In the genomic region with DNA sequence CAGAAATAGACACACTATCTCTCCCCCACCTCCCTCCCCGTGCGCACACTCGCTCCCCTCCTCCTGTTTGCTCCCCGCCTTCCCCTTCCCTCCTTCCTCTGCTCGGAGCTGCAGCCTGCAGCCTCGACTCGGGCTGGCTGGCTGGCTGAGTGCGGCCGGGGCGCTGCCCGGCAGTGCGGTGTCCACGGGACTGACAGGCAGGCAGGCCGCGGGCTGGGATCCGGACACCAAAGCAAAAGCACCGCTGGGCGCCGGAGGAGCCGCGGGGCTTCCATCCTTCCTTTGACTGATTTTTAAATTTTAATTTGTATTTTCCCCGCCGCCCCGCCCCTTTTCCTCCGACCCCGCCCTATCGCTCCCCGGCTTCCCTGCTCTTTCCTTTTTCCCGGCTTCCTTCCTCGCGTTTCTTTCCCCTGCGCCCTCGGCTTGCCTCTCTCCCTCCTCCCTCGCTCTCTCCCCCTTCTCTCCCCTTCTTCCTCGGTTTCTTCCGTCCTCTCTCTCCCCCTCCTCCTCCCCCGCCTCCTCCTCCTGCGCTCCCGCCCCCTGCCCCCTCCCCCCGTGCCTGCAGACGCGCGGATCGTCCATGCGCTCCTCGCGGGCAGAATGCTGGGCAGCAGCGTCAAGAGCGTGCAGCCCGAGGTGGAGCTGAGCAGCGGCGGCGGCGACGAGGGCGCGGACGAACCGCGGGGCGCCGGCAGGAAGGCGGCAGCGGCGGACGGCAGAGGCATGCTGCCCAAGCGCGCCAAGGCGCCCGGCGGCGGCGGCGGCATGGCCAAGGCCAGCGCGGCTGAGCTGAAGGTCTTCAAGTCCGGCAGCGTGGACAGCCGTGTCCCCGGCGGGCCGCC, we compare ENCODE assay signal across 1 cellular context.
TF ChIP-seq lines count a peak whose summit lies in the region.

No MANE protein-coding gene starts in this region.

TF ChIP-seq in K562, 482 proteins besides CTCF, POLR2A, EP300 and RAD21 (continued from another document and continues in another):
- TF ChIP-seq, protein P1, sequence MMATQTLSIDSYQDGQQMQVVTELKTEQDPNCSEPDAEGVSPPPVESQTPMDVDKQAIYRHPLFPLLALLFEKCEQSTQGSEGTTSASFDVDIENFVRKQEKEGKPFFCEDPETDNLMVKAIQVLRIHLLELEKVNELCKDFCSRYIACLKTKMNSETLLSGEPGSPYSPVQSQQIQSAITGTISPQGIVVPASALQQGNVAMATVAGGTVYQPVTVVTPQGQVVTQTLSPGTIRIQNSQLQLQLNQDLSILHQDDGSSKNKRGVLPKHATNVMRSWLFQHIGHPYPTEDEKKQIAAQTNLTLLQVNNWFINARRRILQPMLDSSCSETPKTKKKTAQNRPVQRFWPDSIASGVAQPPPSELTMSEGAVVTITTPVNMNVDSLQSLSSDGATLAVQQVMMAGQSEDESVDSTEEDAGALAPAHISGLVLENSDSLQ (IDR thresholded peaks at IDR 0.05): no peak
- TF ChIP-seq FOXA1 (IDR thresholded peaks at IDR 0.05; ENCODE audit: borderline replicate concordance) (no peak), TEAD4 (IDR thresholded peaks at IDR 0.05; ENCODE audit: low read length) (no peak), TEAD4 (CRISPR knock-in tag; IDR thresholded peaks at IDR 0.05; ENCODE audit: borderline replicate concordance) (no peak), BMI1 (IDR thresholded peaks at IDR 0.05; ENCODE audit: low read length) (no peak), CREM (IDR thresholded peaks at IDR 0.05; ENCODE audit: low read depth) (0 out of 2 replicates have a peak, but pooled peaks have one; percentile 37), FOXP1 (CRISPR knock-in tag; IDR thresholded peaks at IDR 0.05) (no peak; the same call in 1 of the 2 replicates), RBM14 (IDR thresholded peaks at IDR 0.05; ENCODE audit: borderline replicate concordance, insufficient read depth, low read depth, low read length) (no peak), FUS (optimal IDR thresholded peaks at IDR 0.05; ENCODE audit: low read depth, low read length) (no peak), JUND (IDR thresholded peaks at IDR 0.05; ENCODE audit: borderline replicate concordance, low read depth, low read length) (no peak), JUND (tag; IDR thresholded peaks at IDR 0.05; ENCODE audit: borderline replicate concordance, low read depth, low read length) (no peak; the same call in 2 of the 3 replicates), HNRNPUL1 (IDR thresholded peaks at IDR 0.05; ENCODE audit: low read length) (no peak), ZNF583 (CRISPR knock-in tag; IDR thresholded peaks at IDR 0.05) (no peak), NFRKB (IDR thresholded peaks at IDR 0.05; ENCODE audit: low read depth) (no peak), GTF2F1 (IDR thresholded peaks at IDR 0.05; ENCODE audit: low read depth, low read length) (no peak), HSF4 (CRISPR knock-in tag; IDR thresholded peaks at IDR 0.05; ENCODE audit: borderline replicate concordance) (no peak), SP1 (CRISPR knock-in tag; IDR thresholded peaks at IDR 0.05) (no peak), SIRT6 (IDR thresholded peaks at IDR 0.05; ENCODE audit: low read depth, low read length) (no peak), CHCHD3 (CRISPR knock-in tag; IDR thresholded peaks at IDR 0.05) (no peak), TBL1XR1 (IDR thresholded peaks at IDR 0.05; ENCODE audit: low read length in 2 of 2) (no peak), RBBP5 (IDR thresholded peaks at IDR 0.05; ENCODE audit: borderline replicate concordance, insufficient read depth, low read length, poor library complexity, severe bottlenecking) (no peak), MBD2 (IDR thresholded peaks at IDR 0.05; ENCODE audit: borderline replicate concordance, low read depth) (peak; percentile 27; the same call in 1 of the 2 replicates), EP400 (IDR thresholded peaks at IDR 0.05) (no peak), EWSR1 (IDR thresholded peaks at IDR 0.05; ENCODE audit: borderline replicate concordance, low read depth, partially characterized antibody) (no peak), ZNF121 (CRISPR knock-in tag; conservative IDR thresholded peaks at IDR 0.05) (no peak), XRCC5 (IDR thresholded peaks at IDR 0.05; ENCODE audit: low read depth, low read length) (no peak), SIX5 (IDR thresholded peaks at IDR 0.05; ENCODE audit: borderline replicate concordance in 1 of 2, insufficient read depth in 1 of 2, low read depth in 1 of 2, low read length in 2 of 2) (no peak), HNRNPLL (IDR thresholded peaks at IDR 0.05; ENCODE audit: low read depth, low read length, poor library complexity, severe bottlenecking) (peak; percentile 71), RAD51 (IDR thresholded peaks at IDR 0.05; ENCODE audit: borderline replicate concordance, low read depth) (no peak), ZZZ3 (IDR thresholded peaks at IDR 0.05) (no peak), FOXM1 (IDR thresholded peaks at IDR 0.05; ENCODE audit: low read depth) (no peak), FOXM1 (CRISPR knock-in tag; IDR thresholded peaks at IDR 0.05; ENCODE audit: low read depth) (no peak)
- TF ChIP-seq, protein P2, sequence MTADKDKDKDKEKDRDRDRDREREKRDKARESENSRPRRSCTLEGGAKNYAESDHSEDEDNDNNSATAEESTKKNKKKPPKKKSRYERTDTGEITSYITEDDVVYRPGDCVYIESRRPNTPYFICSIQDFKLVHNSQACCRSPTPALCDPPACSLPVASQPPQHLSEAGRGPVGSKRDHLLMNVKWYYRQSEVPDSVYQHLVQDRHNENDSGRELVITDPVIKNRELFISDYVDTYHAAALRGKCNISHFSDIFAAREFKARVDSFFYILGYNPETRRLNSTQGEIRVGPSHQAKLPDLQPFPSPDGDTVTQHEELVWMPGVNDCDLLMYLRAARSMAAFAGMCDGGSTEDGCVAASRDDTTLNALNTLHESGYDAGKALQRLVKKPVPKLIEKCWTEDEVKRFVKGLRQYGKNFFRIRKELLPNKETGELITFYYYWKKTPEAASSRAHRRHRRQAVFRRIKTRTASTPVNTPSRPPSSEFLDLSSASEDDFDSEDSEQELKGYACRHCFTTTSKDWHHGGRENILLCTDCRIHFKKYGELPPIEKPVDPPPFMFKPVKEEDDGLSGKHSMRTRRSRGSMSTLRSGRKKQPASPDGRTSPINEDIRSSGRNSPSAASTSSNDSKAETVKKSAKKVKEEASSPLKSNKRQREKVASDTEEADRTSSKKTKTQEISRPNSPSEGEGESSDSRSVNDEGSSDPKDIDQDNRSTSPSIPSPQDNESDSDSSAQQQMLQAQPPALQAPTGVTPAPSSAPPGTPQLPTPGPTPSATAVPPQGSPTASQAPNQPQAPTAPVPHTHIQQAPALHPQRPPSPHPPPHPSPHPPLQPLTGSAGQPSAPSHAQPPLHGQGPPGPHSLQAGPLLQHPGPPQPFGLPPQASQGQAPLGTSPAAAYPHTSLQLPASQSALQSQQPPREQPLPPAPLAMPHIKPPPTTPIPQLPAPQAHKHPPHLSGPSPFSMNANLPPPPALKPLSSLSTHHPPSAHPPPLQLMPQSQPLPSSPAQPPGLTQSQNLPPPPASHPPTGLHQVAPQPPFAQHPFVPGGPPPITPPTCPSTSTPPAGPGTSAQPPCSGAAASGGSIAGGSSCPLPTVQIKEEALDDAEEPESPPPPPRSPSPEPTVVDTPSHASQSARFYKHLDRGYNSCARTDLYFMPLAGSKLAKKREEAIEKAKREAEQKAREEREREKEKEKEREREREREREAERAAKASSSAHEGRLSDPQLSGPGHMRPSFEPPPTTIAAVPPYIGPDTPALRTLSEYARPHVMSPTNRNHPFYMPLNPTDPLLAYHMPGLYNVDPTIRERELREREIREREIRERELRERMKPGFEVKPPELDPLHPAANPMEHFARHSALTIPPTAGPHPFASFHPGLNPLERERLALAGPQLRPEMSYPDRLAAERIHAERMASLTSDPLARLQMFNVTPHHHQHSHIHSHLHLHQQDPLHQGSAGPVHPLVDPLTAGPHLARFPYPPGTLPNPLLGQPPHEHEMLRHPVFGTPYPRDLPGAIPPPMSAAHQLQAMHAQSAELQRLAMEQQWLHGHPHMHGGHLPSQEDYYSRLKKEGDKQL (CRISPR knock-in tag; IDR thresholded peaks at IDR 0.05; ENCODE audit: borderline replicate concordance): no peak
- TF ChIP-seq, protein P3, sequence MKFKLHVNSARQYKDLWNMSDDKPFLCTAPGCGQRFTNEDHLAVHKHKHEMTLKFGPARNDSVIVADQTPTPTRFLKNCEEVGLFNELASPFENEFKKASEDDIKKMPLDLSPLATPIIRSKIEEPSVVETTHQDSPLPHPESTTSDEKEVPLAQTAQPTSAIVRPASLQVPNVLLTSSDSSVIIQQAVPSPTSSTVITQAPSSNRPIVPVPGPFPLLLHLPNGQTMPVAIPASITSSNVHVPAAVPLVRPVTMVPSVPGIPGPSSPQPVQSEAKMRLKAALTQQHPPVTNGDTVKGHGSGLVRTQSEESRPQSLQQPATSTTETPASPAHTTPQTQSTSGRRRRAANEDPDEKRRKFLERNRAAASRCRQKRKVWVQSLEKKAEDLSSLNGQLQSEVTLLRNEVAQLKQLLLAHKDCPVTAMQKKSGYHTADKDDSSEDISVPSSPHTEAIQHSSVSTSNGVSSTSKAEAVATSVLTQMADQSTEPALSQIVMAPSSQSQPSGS (CRISPR knock-in tag; IDR thresholded peaks at IDR 0.05): no peak
- TF ChIP-seq, protein P4, sequence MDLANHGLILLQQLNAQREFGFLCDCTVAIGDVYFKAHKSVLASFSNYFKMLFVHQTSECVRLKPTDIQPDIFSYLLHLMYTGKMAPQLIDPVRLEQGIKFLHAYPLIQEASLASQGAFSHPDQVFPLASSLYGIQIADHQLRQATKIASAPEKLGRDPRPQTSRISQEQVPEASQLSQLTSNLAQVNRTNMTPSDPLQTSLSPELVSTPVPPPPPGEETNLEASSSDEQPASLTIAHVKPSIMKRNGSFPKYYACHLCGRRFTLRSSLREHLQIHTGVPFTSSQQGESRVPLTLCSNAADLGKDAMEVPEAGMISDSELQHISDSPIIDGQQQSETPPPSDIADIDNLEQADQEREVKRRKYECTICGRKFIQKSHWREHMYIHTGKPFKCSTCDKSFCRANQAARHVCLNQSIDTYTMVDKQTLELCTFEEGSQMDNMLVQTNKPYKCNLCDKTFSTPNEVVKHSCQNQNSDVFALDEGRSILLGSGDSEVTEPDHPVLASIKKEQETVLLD (IDR thresholded peaks at IDR 0.05): no peak
- TF ChIP-seq, protein P5, sequence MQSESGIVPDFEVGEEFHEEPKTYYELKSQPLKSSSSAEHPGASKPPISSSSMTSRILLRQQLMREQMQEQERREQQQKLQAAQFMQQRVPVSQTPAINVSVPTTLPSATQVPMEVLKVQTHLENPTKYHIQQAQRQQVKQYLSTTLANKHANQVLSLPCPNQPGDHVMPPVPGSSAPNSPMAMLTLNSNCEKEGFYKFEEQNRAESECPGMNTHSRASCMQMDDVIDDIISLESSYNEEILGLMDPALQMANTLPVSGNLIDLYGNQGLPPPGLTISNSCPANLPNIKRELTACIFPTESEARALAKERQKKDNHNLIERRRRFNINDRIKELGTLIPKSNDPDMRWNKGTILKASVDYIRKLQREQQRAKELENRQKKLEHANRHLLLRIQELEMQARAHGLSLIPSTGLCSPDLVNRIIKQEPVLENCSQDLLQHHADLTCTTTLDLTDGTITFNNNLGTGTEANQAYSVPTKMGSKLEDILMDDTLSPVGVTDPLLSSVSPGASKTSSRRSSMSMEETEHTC (IDR thresholded peaks at IDR 0.05): no peak
- TF ChIP-seq, protein P6, sequence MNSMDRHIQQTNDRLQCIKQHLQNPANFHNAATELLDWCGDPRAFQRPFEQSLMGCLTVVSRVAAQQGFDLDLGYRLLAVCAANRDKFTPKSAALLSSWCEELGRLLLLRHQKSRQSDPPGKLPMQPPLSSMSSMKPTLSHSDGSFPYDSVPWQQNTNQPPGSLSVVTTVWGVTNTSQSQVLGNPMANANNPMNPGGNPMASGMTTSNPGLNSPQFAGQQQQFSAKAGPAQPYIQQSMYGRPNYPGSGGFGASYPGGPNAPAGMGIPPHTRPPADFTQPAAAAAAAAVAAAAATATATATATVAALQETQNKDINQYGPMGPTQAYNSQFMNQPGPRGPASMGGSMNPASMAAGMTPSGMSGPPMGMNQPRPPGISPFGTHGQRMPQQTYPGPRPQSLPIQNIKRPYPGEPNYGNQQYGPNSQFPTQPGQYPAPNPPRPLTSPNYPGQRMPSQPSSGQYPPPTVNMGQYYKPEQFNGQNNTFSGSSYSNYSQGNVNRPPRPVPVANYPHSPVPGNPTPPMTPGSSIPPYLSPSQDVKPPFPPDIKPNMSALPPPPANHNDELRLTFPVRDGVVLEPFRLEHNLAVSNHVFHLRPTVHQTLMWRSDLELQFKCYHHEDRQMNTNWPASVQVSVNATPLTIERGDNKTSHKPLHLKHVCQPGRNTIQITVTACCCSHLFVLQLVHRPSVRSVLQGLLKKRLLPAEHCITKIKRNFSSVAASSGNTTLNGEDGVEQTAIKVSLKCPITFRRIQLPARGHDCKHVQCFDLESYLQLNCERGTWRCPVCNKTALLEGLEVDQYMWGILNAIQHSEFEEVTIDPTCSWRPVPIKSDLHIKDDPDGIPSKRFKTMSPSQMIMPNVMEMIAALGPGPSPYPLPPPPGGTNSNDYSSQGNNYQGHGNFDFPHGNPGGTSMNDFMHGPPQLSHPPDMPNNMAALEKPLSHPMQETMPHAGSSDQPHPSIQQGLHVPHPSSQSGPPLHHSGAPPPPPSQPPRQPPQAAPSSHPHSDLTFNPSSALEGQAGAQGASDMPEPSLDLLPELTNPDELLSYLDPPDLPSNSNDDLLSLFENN (IDR thresholded peaks at IDR 0.05; ENCODE audit: low read depth in 2 of 2, low read length in 2 of 2): no peak
- TF ChIP-seq, protein P7, sequence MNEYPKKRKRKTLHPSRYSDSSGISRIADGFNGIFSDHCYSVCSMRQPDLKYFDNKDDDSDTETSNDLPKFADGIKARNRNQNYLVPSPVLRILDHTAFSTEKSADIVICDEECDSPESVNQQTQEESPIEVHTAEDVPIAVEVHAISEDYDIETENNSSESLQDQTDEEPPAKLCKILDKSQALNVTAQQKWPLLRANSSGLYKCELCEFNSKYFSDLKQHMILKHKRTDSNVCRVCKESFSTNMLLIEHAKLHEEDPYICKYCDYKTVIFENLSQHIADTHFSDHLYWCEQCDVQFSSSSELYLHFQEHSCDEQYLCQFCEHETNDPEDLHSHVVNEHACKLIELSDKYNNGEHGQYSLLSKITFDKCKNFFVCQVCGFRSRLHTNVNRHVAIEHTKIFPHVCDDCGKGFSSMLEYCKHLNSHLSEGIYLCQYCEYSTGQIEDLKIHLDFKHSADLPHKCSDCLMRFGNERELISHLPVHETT (CRISPR knock-in tag; conservative IDR thresholded peaks at IDR 0.05 in 1 of 2, IDR thresholded peaks at IDR 0.05 in 1 of 2): 0 out of 4 replicates have a peak, but pooled peaks of 1 of the 2 experiments have one; percentile 52
- TF ChIP-seq, protein P8, sequence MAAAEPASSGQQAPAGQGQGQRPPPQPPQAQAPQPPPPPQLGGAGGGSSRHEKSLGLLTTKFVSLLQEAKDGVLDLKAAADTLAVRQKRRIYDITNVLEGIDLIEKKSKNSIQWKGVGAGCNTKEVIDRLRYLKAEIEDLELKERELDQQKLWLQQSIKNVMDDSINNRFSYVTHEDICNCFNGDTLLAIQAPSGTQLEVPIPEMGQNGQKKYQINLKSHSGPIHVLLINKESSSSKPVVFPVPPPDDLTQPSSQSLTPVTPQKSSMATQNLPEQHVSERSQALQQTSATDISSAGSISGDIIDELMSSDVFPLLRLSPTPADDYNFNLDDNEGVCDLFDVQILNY (CRISPR knock-in tag; IDR thresholded peaks at IDR 0.05): 0 out of 2 replicates have a peak, but pooled peaks have one; percentile 26
- TF ChIP-seq, protein P9, sequence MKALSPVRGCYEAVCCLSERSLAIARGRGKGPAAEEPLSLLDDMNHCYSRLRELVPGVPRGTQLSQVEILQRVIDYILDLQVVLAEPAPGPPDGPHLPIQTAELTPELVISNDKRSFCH (CRISPR knock-in tag; IDR thresholded peaks at IDR 0.05): no peak
- TF ChIP-seq, protein P9 (tag; IDR thresholded peaks at IDR 0.05): no peak
